Comparison of ENCODE assay signal across 15 cellular contexts in the genomic region with DNA sequence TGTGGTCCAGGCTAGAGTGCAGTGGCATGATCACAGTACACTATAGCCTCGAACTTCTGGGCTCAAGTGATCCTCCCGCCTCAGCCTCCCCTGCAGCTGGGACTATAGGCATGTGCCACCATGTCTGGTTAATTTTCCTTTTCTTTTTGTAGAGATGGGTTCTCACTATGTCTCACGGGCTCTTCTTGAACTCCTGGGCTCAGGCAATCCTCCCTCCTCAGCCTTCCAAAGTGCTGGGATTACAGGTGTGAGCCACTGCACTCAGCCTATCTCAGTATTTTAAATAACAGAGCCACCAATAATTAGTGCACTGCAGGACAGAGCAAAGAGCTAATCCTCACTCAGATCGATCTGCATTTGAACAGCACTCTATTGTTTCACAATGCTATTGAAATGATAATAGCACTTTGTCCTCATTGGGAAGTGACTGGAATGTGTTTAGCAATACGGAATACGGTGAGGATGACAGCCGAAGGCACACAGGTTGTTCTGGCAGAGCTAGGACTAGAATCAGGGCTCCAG.
DNase-seq lines count a peak whose midpoint lies in the region; ATAC-seq, FAIRE-seq and TF ChIP-seq lines count a peak whose summit lies in the region.
"Had no signal": no experiment of that assay in that cellular context is flagged by ENCODE, and none has a peak within 500 bp of the region (broad histone marks: within the 10 kb centered on the region; RNA-seq: fewer than 3 reads in every experiment).

No MANE protein-coding gene starts in this region.

- H3K14ac ChIP-seq in H1 (ENCODE audit: insufficient read length), result no peak overlapping the region

- H4K8ac ChIP-seq in H1 (ENCODE audit: extremely low read depth, insufficient read depth, low read length), result 0 out of 2 replicates have a peak overlapping the region, but pooled peaks have one; percentile 39

- peak; percentile 99 for FAIRE-seq in H1 (lab: Jason Lieb, UNC)

- no peaks in the 10 kb centered on the region for H3K27me3 ChIP-seq in HUES48 (ENCODE audit: control insufficient read depth, insufficient read depth, low read length)
- no peaks in the 10 kb centered on the region for H3K27me3 ChIP-seq in H1 (replicated peaks in 1 of 4; ENCODE audit: control insufficient read depth in 3 of 4, extremely low read depth in 1 of 4, insufficient read depth in 3 of 4, low read length in 3 of 4)
- no peaks in the 10 kb centered on the region for H3K27me3 ChIP-seq in iPS-20b (ENCODE audit: insufficient read depth, low read length)

- TF ChIP-seq RAD21 in H1 (IDR thresholded peaks at IDR 0.05 in 1 of 2, conservative IDR thresholded peaks at IDR 0.05 in 1 of 2; ENCODE audit: low read depth in 2 of 2, low read length in 2 of 2), result no peak

- peaks cover 0 to 2% of the 10 kb centered on the region in 2 experiments; a peak in 1 of 4 replicates for H3K79me2 ChIP-seq in H1 (ENCODE audit: control insufficient read depth in 1 of 2, insufficient read depth in 2 of 2, low read length in 2 of 2)

- no peak overlapping the region for H3K27ac Mint-ChIP-seq in immature natural killer cell
- H3K27ac Mint-ChIP-seq: CD4-positive, CD25-positive, alpha-beta regulatory T cell had no signal

- H3K4me3 ChIP-seq in HUES48 (ENCODE audit: low read depth, low read length), result peak overlapping the region; percentile 40; the same call in 1 of the 2 replicates
- peak overlapping the region in 1 of 4 experiments; percentile 44; a peak in 1 of 8 replicates for H3K4me3 ChIP-seq in H1 (ENCODE audit: extremely low read depth in 1 of 4, insufficient read depth in 2 of 4, low read depth in 3 of 4, low read length in 4 of 4)
- H3K4me3 ChIP-seq in iPS-20b (ENCODE audit: low read length), result peak overlapping the region; percentile 50; the same call in 1 of the 2 replicates

- no peak for TF ChIP-seq CTCF in H1 (IDR thresholded peaks at IDR 0.05; ENCODE audit: control extremely low read depth in 1 of 3, insufficient read depth in 1 of 3, low read depth in 1 of 3, low read length in 3 of 3)

- POLR2A ChIA-PET in H1 (lab: Charles Lee; ENCODE audit: partially characterized antibody), result interaction anchor here (0.7 to 2.7 kb wide), 6 partner anchors 10 to 126 kb away, joined by 3 to 11 read pairs (median 5); no protein-coding TSS in a partner anchor

- H2BK5ac ChIP-seq in H1 (ENCODE audit: low read depth, low read length), result peak overlapping the region; percentile 77; the same call in 1 of the 2 replicates

- H2BK20ac ChIP-seq in H1 (ENCODE audit: low read length), result 0 out of 2 replicates have a peak overlapping the region, but pooled peaks have one; percentile 36

- TF ChIP-seq EP300 in H1 (IDR thresholded peaks at IDR 0.05; ENCODE audit: borderline replicate concordance in 1 of 2, low read depth in 2 of 2, low read length in 2 of 2), result peak in 1 of 2 experiments; percentile 87; a peak in 1 of 3 replicates

- no peaks in the 10 kb centered on the region for H3K79me1 ChIP-seq in H1 (ENCODE audit: low read depth, low read length)

- H3K36me3 ChIP-seq in HUES48 (ENCODE audit: control insufficient read depth, insufficient read depth, low read length), result no peaks in the 10 kb centered on the region
- peaks cover 0 to 3% (median 0%) of the 10 kb centered on the region in 4 experiments; a peak in 1 of 8 replicates for H3K36me3 ChIP-seq in H1 (ENCODE audit: control insufficient read depth in 2 of 4, insufficient read depth in 4 of 4, low read length in 3 of 4)
- no peaks in the 10 kb centered on the region for H3K36me3 ChIP-seq in iPS-20b (ENCODE audit: insufficient read depth, low read depth, low read length)

- no peaks in the 10 kb centered on the region for H4K20me1 ChIP-seq in H1 (replicated peaks in 1 of 2; ENCODE audit: control insufficient read depth in 1 of 2, insufficient read depth in 2 of 2, low read length in 2 of 2)

- ATAC-seq in HG02870 (IDR thresholded peaks at IDR 0.05; ENCODE audit: unreplicated experiment), result no peak

- peak overlapping the region; percentile 88 for H4K5ac ChIP-seq in H1 (ENCODE audit: insufficient read length, low read depth, low read length)

- DNase-seq in H1 (ENCODE audit: low read depth in 1 of 2, low spot score in 2 of 2), result peak in 1 of 2 experiments; percentile 83
- no peak for DNase-seq in immature natural killer cell
- DNase-seq in activated CD4-positive, CD25-positive, alpha-beta regulatory T cell (lab: John Stamatoyannopoulos, UW), result no peak
- DNase-seq in activated effector memory CD4-positive, alpha-beta T cell treated with anti-CD3 and anti-CD28 coated beads, Interleukin-2, amount 50 U/mL, for 16 hours, result no peak
- DNase-seq: CD4-positive, CD25-positive, alpha-beta regulatory T cell; GOT3; MV-4-11; NCI-H1105 treated with DMSO at 0.1 percent for 48 hours; NCI-H2029 treated with DMSO at 0.1 percent for 48 hours; NCI-H226; NCI-H510A treated with DMSO at 0.1 percent for 48 hours; NCI-H748 treated with DMSO at 0.1 percent for 48 hours had no signal

- no peak overlapping the region for H2BK120ac ChIP-seq in H1 (replicated peaks; ENCODE audit: low read depth, low read length)

- H4K91ac ChIP-seq in H1 (replicated peaks; ENCODE audit: insufficient read length, low read length), result no peak overlapping the region

- WGBS in H1 (ENCODE audit: extremely low coverage in 1 of 2, insufficient coverage in 1 of 2, insufficient read length in 1 of 2, insufficient replicate concordance in 2 of 2, low coverage in 1 of 2, low lambda C conversion rate in 2 of 2, missing lambda C conversion rate in 1 of 2), 2 experiments, result 13% methylated on average over 7 of the region's 7 CpGs; no CpG with 5 or more reads in 1 of the 2 experiments

- H3K23me2 ChIP-seq in H1 (ENCODE audit: low read depth, low read length), result no peaks in the 10 kb centered on the region

- no peaks in the 10 kb centered on the region for H3K4me1 Mint-ChIP-seq in immature natural killer cell
- H3K4me1 Mint-ChIP-seq: CD4-positive, CD25-positive, alpha-beta regulatory T cell had no signal

- H3K4me1 ChIP-seq in HUES48 (ENCODE audit: control insufficient read depth, insufficient read depth, low read length), result peaks cover 52% of the 10 kb centered on the region
- peaks cover 6 to 27% (median 21%) of the 10 kb centered on the region in 4 experiments for H3K4me1 ChIP-seq in H1 (replicated peaks in 1 of 4; ENCODE audit: control insufficient read depth in 3 of 4, insufficient read depth in 4 of 4, low read length in 3 of 4)
- H3K4me1 ChIP-seq in iPS-20b (ENCODE audit: insufficient read depth, low read length), result peaks cover 45% of the 10 kb centered on the region

- no peak overlapping the region for H2BK15ac ChIP-seq in H1 (ENCODE audit: low read length)

- H2BK12ac ChIP-seq in H1 (ENCODE audit: low read depth, low read length), result peak overlapping the region; percentile 81; the same call in 1 of the 2 replicates

- H3K56ac ChIP-seq in H1 (replicated peaks; ENCODE audit: insufficient read length, low read depth, low read length), result no peak overlapping the region

- H3K27ac ChIP-seq in HUES48 (ENCODE audit: low read depth, low read length) (peak overlapping the region; percentile 96), H1 (ENCODE audit: low read depth, low read length) (no peak overlapping the region), iPS-20b (ENCODE audit: low read length) (peak overlapping the region; percentile 80)

- H3K23ac ChIP-seq in H1 (ENCODE audit: insufficient read length), result no peak overlapping the region

- 0 out of 2 replicates have a peak overlapping the region, but pooled peaks have one; percentile 61 for H2AK5ac ChIP-seq in H1 (ENCODE audit: low read depth, low read length)

- H3K9ac ChIP-seq in HUES48 (ENCODE audit: low read depth, low read length) (peak overlapping the region; percentile 52), H1 (replicated peaks in 1 of 4; ENCODE audit: extremely low read depth in 1 of 4, low read depth in 3 of 4, low read length in 3 of 4) (no peak overlapping the region), iPS-20b (ENCODE audit: low read depth, low read length) (peak overlapping the region; percentile 78; the same call in 1 of the 2 replicates)

- no peaks in the 10 kb centered on the region for H3K36me3 Mint-ChIP-seq in immature natural killer cell
- H3K36me3 Mint-ChIP-seq: CD4-positive, CD25-positive, alpha-beta regulatory T cell had no signal

- H3K4me3 Mint-ChIP-seq in immature natural killer cell, result no peak overlapping the region
- H3K4me3 Mint-ChIP-seq: CD4-positive, CD25-positive, alpha-beta regulatory T cell had no signal

- no peak overlapping the region for H2AFZ ChIP-seq in H1 (ENCODE audit: low read length)

- H3K4ac ChIP-seq in H1 (replicated peaks; ENCODE audit: insufficient read length, low read depth, low read length), result no peak overlapping the region

- H3K9me3 ChIP-seq in HUES48 (ENCODE audit: control insufficient read depth, insufficient read depth, low read length) (no peaks in the 10 kb centered on the region), H1 (ENCODE audit: insufficient read depth in 2 of 2, low read depth in 1 of 2, low read length in 1 of 2) (peaks cover 0 to 3% of the 10 kb centered on the region in 2 experiments; a peak in 1 of 4 replicates), iPS-20b (ENCODE audit: insufficient read depth, low read depth, low read length) (no peaks in the 10 kb centered on the region)

- TF ChIP-seq POLR2A in H1 (IDR thresholded peaks at IDR 0.05; ENCODE audit: control extremely low read depth in 1 of 2, low read depth in 2 of 2, low read length in 2 of 2), result peak in 1 of 2 experiments; percentile 65; a peak in 1 of 3 replicates

- H3K9me3 Mint-ChIP-seq in immature natural killer cell, result peaks cover 0 to 14% (median 2%) of the 10 kb centered on the region in 6 donors

- peak overlapping the region; percentile 79; the same call in 1 of the 2 replicates for H3K18ac ChIP-seq in H1 (ENCODE audit: extremely low read depth, low read length)

- H3K27me3 Mint-ChIP-seq in immature natural killer cell (ENCODE audit: low read depth in 3 of 3), result no peaks in the 10 kb centered on the region
- H3K27me3 Mint-ChIP-seq: CD4-positive, CD25-positive, alpha-beta regulatory T cell had no signal

- CTCF ChIA-PET in H1 (lab: Charles Lee; ENCODE audit: partially characterized antibody), result interaction anchor here (0.6 to 6.2 kb wide), 3 partner anchors 10 to 265 kb away, joined by 3 to 69 read pairs (median 3); no protein-coding TSS in a partner anchor

- peak overlapping the region; percentile 46 to 51; a peak in 2 of 4 replicates for H3K4me2 ChIP-seq in H1 (ENCODE audit: insufficient read depth in 1 of 2, low read depth in 2 of 2, low read length in 2 of 2)

TF ChIP-seq in H1, 55 proteins besides CTCF, POLR2A, EP300 and RAD21 (continues in another document):
- TF ChIP-seq HDAC2 (IDR thresholded peaks at IDR 0.05; ENCODE audit: borderline replicate concordance in 1 of 2, low read depth in 2 of 2, low read length in 2 of 2) (peak; percentile 57 to 92; a peak in 1 of 4 replicates), ASH2L (IDR thresholded peaks at IDR 0.05; ENCODE audit: low read length) (peak; percentile 27), SP1 (IDR thresholded peaks at IDR 0.05; ENCODE audit: low read depth, low read length) (peak; percentile 78), RNF2 (IDR thresholded peaks at IDR 0.05; ENCODE audit: borderline replicate concordance, low read depth, low read length, missing control alignments, poor library complexity, severe bottlenecking) (no peak), ZNF274 (IDR thresholded peaks at IDR 0.05; ENCODE audit: borderline replicate concordance, extremely low read depth, low read length) (no peak), RBBP5 (IDR thresholded peaks at IDR 0.05; ENCODE audit: borderline replicate concordance, low read depth, low read length) (no peak)

Comparison
In these comparisons a context has a peak if more than half of its experiments do, and no peak if none do; other contexts are left out.
1. H3K9ac ChIP-seq: peak in HUES48 (single experiment) and iPS-20b (single experiment); none in H1 (0 of 4).